In genomic region chr1:9453375-9454093, GRCh38 we compare ENCODE assay signal across 1 cellular context.
TF ChIP-seq lines count a peak whose summit lies in the region.

No MANE protein-coding gene starts in this region.

TF ChIP-seq in H1, 55 proteins besides CTCF, POLR2A, EP300 and RAD21 (continued from another document):
- no peak for TF ChIP-seq CHD7 (IDR thresholded peaks at IDR 0.05; ENCODE audit: insufficient replicate concordance, low read length)
- TF ChIP-seq FOSL1 (IDR thresholded peaks at IDR 0.05; ENCODE audit: insufficient read depth, low read depth, low read length): no peak
- TF ChIP-seq TBP (IDR thresholded peaks at IDR 0.05; ENCODE audit: low read depth, low read length): no peak
- no peak for TF ChIP-seq SP4 (IDR thresholded peaks at IDR 0.05; ENCODE audit: low read length)
- TF ChIP-seq CEBPB (IDR thresholded peaks at IDR 0.05; ENCODE audit: low read depth, low read length): no peak
- no peak for TF ChIP-seq BRCA1 (IDR thresholded peaks at IDR 0.05; ENCODE audit: low read depth, low read length)
- TF ChIP-seq SRF (IDR thresholded peaks at IDR 0.05; ENCODE audit: low read depth, low read length): no peak
- no peak for TF ChIP-seq SAP30 (IDR thresholded peaks at IDR 0.05; ENCODE audit: insufficient read depth, insufficient replicate concordance, low read length)
- no peak for TF ChIP-seq ATF2 (IDR thresholded peaks at IDR 0.05; ENCODE audit: low read length)
- no peak for TF ChIP-seq POU5F1 (IDR thresholded peaks at IDR 0.05; ENCODE audit: low read depth, low read length)
- TF ChIP-seq SP1 (IDR thresholded peaks at IDR 0.05; ENCODE audit: low read depth, low read length): no peak
- no peak for TF ChIP-seq TEAD4 (IDR thresholded peaks at IDR 0.05; ENCODE audit: low read depth, low read length)
- TF ChIP-seq SUZ12 (IDR thresholded peaks at IDR 0.05; ENCODE audit: low read length): no peak
TF ChIP-seq in H1: peak in this region for 0.
